14 cellular contexts compared by ENCODE assay signal in genomic region chr6:169776379-169776778, GRCh38. TPM values are rescaled to one million over a fixed set of nuclear protein-coding genes. Genes with fewer than 3 reads are reported as not detected.
DNase-seq lines count a peak whose midpoint lies in the region; ATAC-seq and TF ChIP-seq lines count a peak whose summit lies in the region.
"Had no signal": no experiment of that assay in that cellular context is flagged by ENCODE, and none has a peak within 500 bp of the region (broad histone marks: within the 10 kb centered on the region; RNA-seq: fewer than 3 reads in every experiment).

No MANE protein-coding gene starts in this region.

- no peak overlapping the region for H3K4me3 ChIP-seq in coronary artery
- H3K4me3 ChIP-seq: GM23338 had no signal

- ATAC-seq in left lobe of liver (no peak), GM21528 (IDR thresholded peaks at IDR 0.05; ENCODE audit: low FRiP score, unreplicated experiment) (no peak), GM21723 (IDR thresholded peaks at IDR 0.05; ENCODE audit: unreplicated experiment) (no peak)
- ATAC-seq: CD8-positive, alpha-beta T cell; GM23338 had no signal

- H3K27ac ChIP-seq in coronary artery = no peak overlapping the region
- H3K27ac ChIP-seq: 22Rv1, HL-60 had no signal

- TF ChIP-seq CTCF in coronary artery (IDR thresholded peaks at IDR 0.05) = no peak

- DNase-seq in DMS53 (lab: John Stamatoyannopoulos, UW) = peak; percentile 31
- DNase-seq in DMS53 treated with DMSO at 0.1 percent for 48 hours (lab: John Stamatoyannopoulos, UW; ENCODE audit: unreplicated experiment) = no peak
- peak; percentile 47 for DNase-seq in coronary artery (ENCODE audit: low spot score)
- peak; percentile 26 for DNase-seq in left lobe of liver (ENCODE audit: low spot score)
- DNase-seq in HT-29 (ENCODE audit: low spot score) = no peak
- DNase-seq: Caco-2; CD8-positive, alpha-beta T cell; H7; IMR-90 had no signal

RNA-seq across cellular contexts. Expression of gene ERMARD, which starts 25.0 kb away (rescaled TPM):
- 16.3 TPM for total RNA-seq in left lobe of liver
- 7.1 and 10.9 TPM in 2 replicates for total RNA-seq in HT-29 (2014; rRNA removed; shearing (Covaris generic))

RNA-seq across cellular contexts. Expression of gene DYNLT2, which starts 25.0 kb away (rescaled TPM):
- 0.60 TPM for total RNA-seq in left lobe of liver
- total RNA-seq in HT-29 (2014; rRNA removed; shearing (Covaris generic)) = 1.7 and 3.2 TPM in 2 replicates

RNA-seq across cellular contexts. Expression of gene PHF10, which starts 52.1 kb away (rescaled TPM):
- 19.6 TPM for total RNA-seq in left lobe of liver
- 20.0 and 20.1 TPM in 2 replicates for total RNA-seq in HT-29 (2014; rRNA removed; shearing (Covaris generic))

Comparison
In these comparisons a context has a peak if more than half of its experiments do, and no peak if none do; other contexts are left out.
1. DNase-seq: peak in DMS53 (single experiment), coronary artery (single experiment) and left lobe of liver (single experiment); none in DMS53 treated with DMSO at 0.1 percent for 48 hours (single experiment) and HT-29 (single experiment).